1 cellular context compared by ENCODE assay signal in genomic region chr16:84451010-84451676, GRCh38.
TF ChIP-seq lines count a peak whose summit lies in the region.

No MANE protein-coding gene starts in this region.

TF ChIP-seq in HepG2, 621 proteins besides CTCF, POLR2A, EP300 and RAD21:
- TF ChIP-seq ZNF430 (CRISPR knock-in tag; IDR thresholded peaks at IDR 0.05), result peak; percentile 80; the same call in 1 of the 2 replicates
TF ChIP-seq in HepG2: peak in this region for 1; not testable (repeated sequence) for 620.
